ENCODE assay signal across 14 cellular contexts in genomic region chr12:50545783-50546182, GRCh38. TPM values are rescaled to one million over a fixed set of nuclear protein-coding genes. Genes with fewer than 3 reads are reported as not detected.
DNase-seq lines count a peak whose midpoint lies in the region; ATAC-seq and TF ChIP-seq lines count a peak whose summit lies in the region.
"Had no signal": no experiment of that assay in that cellular context is flagged by ENCODE, and none has a peak within 500 bp of the region (broad histone marks: within the 10 kb centered on the region; RNA-seq: fewer than 3 reads in every experiment).

No MANE protein-coding gene starts in this region.

- no peaks in the 10 kb centered on the region for H3K27me3 ChIP-seq in mammary epithelial cell (ENCODE audit: insufficient read depth, low read length)
- no peaks in the 10 kb centered on the region for H3K27me3 ChIP-seq in liver (ENCODE audit: control insufficient read depth in 4 of 4, insufficient read depth in 4 of 4, low read length in 3 of 4)
- H3K27me3 ChIP-seq: dorsolateral prefrontal cortex, tibial artery had no signal

- H3K36me3 ChIP-seq in mammary epithelial cell (ENCODE audit: insufficient read depth, low read length) (no peaks in the 10 kb centered on the region), liver (ENCODE audit: control insufficient read depth in 4 of 4, insufficient read depth in 3 of 4, low read depth in 1 of 4, low read length in 3 of 4) (no peaks in the 10 kb centered on the region)
- H3K36me3 ChIP-seq: left ventricle myocardium inferior, prostate gland, tibial artery had no signal

- H3K9me3 ChIP-seq in mammary epithelial cell (replicated peaks; ENCODE audit: insufficient read depth, low read length) (no peaks in the 10 kb centered on the region), liver (ENCODE audit: control insufficient read depth in 4 of 4, low read length in 3 of 4) (no peaks in the 10 kb centered on the region)
- H3K9me3 ChIP-seq: left ventricle myocardium inferior, prostate gland, tibial artery had no signal

- in situ Hi-C loops in mammary epithelial cell (cut with MboI; ENCODE audit: low sequenced_read_pairs in 2 of 2), result no loop called here

- H3K4me1 ChIP-seq in mammary epithelial cell (ENCODE audit: insufficient read depth, low read length) (peaks cover 26% of the 10 kb centered on the region), liver (ENCODE audit: control insufficient read depth in 4 of 4, insufficient read depth in 4 of 4, low read length in 3 of 4) (peaks cover 14 to 33% (median 30%) of the 10 kb centered on the region in 4 donors)

- dilution Hi-C loops in mammary epithelial cell (cut with HindIII; ENCODE audit: low sequenced_read_pairs), result no loop called here

- H3K4me1 Mint-ChIP-seq in MCF 10A (ENCODE audit: insufficient read depth, unreplicated experiment) (peaks cover 12% of the 10 kb centered on the region), WTC11 (peaks cover 21% of the 10 kb centered on the region), type B pancreatic cell (ENCODE audit: unreplicated experiment) (peaks cover 25% of the 10 kb centered on the region)

- intact Hi-C loops in MCF 10A (cut with micrococcal nuclease) (no loop called here), mammary epithelial cell (cut with micrococcal nuclease) (no loop called here)

- no peak overlapping the region for H2AFZ ChIP-seq in mammary epithelial cell (ENCODE audit: low read depth, low read length)

- POLR2A ChIA-PET in MCF 10A (lab: Yijun Ruan, JAX), result interaction anchor here (1.7 to 9.3 kb wide), 2 partner anchors 18 to 38 kb away, joined by 6 to 95 read pairs; partner anchors contain the start of gene DIP2B
- POLR2A ChIA-PET in WTC11 (lab: Charles Lee), result no interaction called here

- CTCF ChIA-PET in MCF 10A (lab: Yijun Ruan, JAX) (interaction anchor here (1.0 kb wide), 1 partner anchor 28 kb away, joined by 6 read pairs; no protein-coding TSS in a partner anchor), mammary epithelial cell (lab: Charles Lee; ENCODE audit: low non-redundant PET) (no interaction called here), WTC11 (lab: Charles Lee) (interaction anchor here (0.6 kb wide), 1 partner anchor 397 kb away, joined by 5 read pairs; no protein-coding TSS in a partner anchor)

- H3K27ac ChIP-seq in mammary epithelial cell (ENCODE audit: insufficient read depth, low read depth, low read length), result no peak overlapping the region
- H3K27ac ChIP-seq in liver (ENCODE audit: low read depth in 1 of 2, low read length in 2 of 2), result peak overlapping the region; percentile 46 to 78
- H3K27ac ChIP-seq: left ventricle myocardium inferior, prostate gland, tibial artery had no signal

- no peak for TF ChIP-seq RAD21 in liver (IDR thresholded peaks at IDR 0.05)

- no peak for DNase-seq in MCF 10A (ENCODE audit: unreplicated experiment)
- no peak for DNase-seq in mammary epithelial cell
- DNase-seq in WTC11 (ENCODE audit: low spot score), result no peak
- DNase-seq in type B pancreatic cell (ENCODE audit: extremely low spot score, unreplicated experiment), result no peak
- no peak for DNase-seq in central memory CD4-positive, alpha-beta T cell
- DNase-seq in NCI-H128 (lab: John Stamatoyannopoulos, UW; ENCODE audit: unreplicated experiment), result no peak
- DNase-seq: activated CD4-positive, alpha-beta T cell treated with anti-CD3 and anti-CD28 coated beads for 48 hours; activated naive CD4-positive, alpha-beta T cell treated with anti-CD3 and anti-CD28 coated beads, Interleukin-2, amount 10 ng/mL, durations not matched to agents 7 days and 5 days; dorsolateral prefrontal cortex; left ventricle myocardium inferior; tibial artery had no signal

- BruUV-seq in MCF 10A (replicated peaks; lab: Mats Ljungman, UMichigan) (no TSS peak), mammary epithelial cell (replicated peaks; lab: Mats Ljungman, UMichigan) (no TSS peak)

- H3K27me3 Mint-ChIP-seq in MCF 10A (ENCODE audit: insufficient read depth, unreplicated experiment) (no peaks in the 10 kb centered on the region), WTC11 (ENCODE audit: low read depth) (no peaks in the 10 kb centered on the region), type B pancreatic cell (no peaks in the 10 kb centered on the region)
- H3K27me3 Mint-ChIP-seq: activated naive CD4-positive, alpha-beta T cell treated with anti-CD3 and anti-CD28 coated beads, Interleukin-2, amount 10 ng/mL, durations not matched to agents 7 days and 5 days had no signal

- H3K9ac ChIP-seq in mammary epithelial cell (ENCODE audit: insufficient read depth, low read length), result no peak overlapping the region
- H3K9ac ChIP-seq in liver (ENCODE audit: low read depth in 1 of 2, low read length in 2 of 2), result no peak overlapping the region

- H3K4me2 ChIP-seq in mammary epithelial cell (ENCODE audit: insufficient read depth, low read depth, low read length), result no peak overlapping the region

- H3K9me3 Mint-ChIP-seq in MCF 10A (ENCODE audit: unreplicated experiment), result no peaks in the 10 kb centered on the region
- H3K9me3 Mint-ChIP-seq in WTC11, result no peaks in the 10 kb centered on the region
- no peaks in the 10 kb centered on the region for H3K9me3 Mint-ChIP-seq in type B pancreatic cell
- H3K9me3 Mint-ChIP-seq: activated naive CD4-positive, alpha-beta T cell treated with anti-CD3 and anti-CD28 coated beads, Interleukin-2, amount 10 ng/mL, durations not matched to agents 7 days and 5 days had no signal

- ATAC-seq in WTC11, result no peak
- ATAC-seq in GM19023 (IDR thresholded peaks at IDR 0.05; ENCODE audit: unreplicated experiment), result no peak

- H3K4me3 Mint-ChIP-seq in MCF 10A (ENCODE audit: unreplicated experiment) (no peak overlapping the region), WTC11 (no peak overlapping the region), type B pancreatic cell (no peak overlapping the region)
- H3K4me3 Mint-ChIP-seq: activated naive CD4-positive, alpha-beta T cell treated with anti-CD3 and anti-CD28 coated beads, Interleukin-2, amount 10 ng/mL, durations not matched to agents 7 days and 5 days had no signal

- H3K4me3 ChIP-seq in mammary epithelial cell (replicated peaks in 1 of 3; ENCODE audit: insufficient read depth in 1 of 3, low read depth in 2 of 3, low read length in 3 of 3) (no peak overlapping the region), liver (ENCODE audit: low read depth in 1 of 3, low read length in 3 of 3) (no peak overlapping the region)
- H3K4me3 ChIP-seq: dorsolateral prefrontal cortex, left ventricle myocardium inferior, prostate gland, tibial artery had no signal

- WGBS in mammary epithelial cell (ENCODE audit: low coverage, missing lambda C conversion rate), result 71% methylated on average over 4 of the region's 5 CpGs
- whole genome bisulfite sequencing in liver, result 22% methylated on average over 5 of the region's 5 CpGs

- H3K79me2 ChIP-seq in mammary epithelial cell (ENCODE audit: insufficient read depth, low read length), result peaks cover 86% of the 10 kb centered on the region

- H3K27ac Mint-ChIP-seq in MCF 10A (ENCODE audit: low read depth, unreplicated experiment) (peak overlapping the region; percentile 18), WTC11 (peak overlapping the region; percentile 51), type B pancreatic cell (peak overlapping the region; percentile 61)
- H3K27ac Mint-ChIP-seq: activated naive CD4-positive, alpha-beta T cell treated with anti-CD3 and anti-CD28 coated beads, Interleukin-2, amount 10 ng/mL, durations not matched to agents 7 days and 5 days had no signal

- TF ChIP-seq CTCF in MCF 10A (IDR thresholded peaks at IDR 0.05; ENCODE audit: unreplicated experiment) (no peak), mammary epithelial cell (conservative IDR thresholded peaks at IDR 0.05 in 1 of 2, IDR thresholded peaks at IDR 0.05 in 1 of 2; ENCODE audit: extremely low read depth in 1 of 2, insufficient read depth in 1 of 2, low read depth in 1 of 2, low read length in 2 of 2) (no peak), WTC11 (IDR thresholded peaks at IDR 0.05) (no peak), liver (IDR thresholded peaks at IDR 0.05; ENCODE audit: low read depth, low read length, missing input control) (no peak), type B pancreatic cell (conservative IDR thresholded peaks at IDR 0.05) (no peak)

- no peaks in the 10 kb centered on the region for H4K20me1 ChIP-seq in mammary epithelial cell (ENCODE audit: insufficient read depth, low read length)

- H3K36me3 Mint-ChIP-seq in MCF 10A (ENCODE audit: insufficient read depth, unreplicated experiment), result no peaks in the 10 kb centered on the region
- H3K36me3 Mint-ChIP-seq in WTC11, result no peaks in the 10 kb centered on the region
- peaks cover 5% of the 10 kb centered on the region for H3K36me3 Mint-ChIP-seq in type B pancreatic cell

TF ChIP-seq in WTC11, 78 proteins besides CTCF, POLR2A, EP300 and RAD21 (continues in another document):
- no peak for TF ChIP-seq ZNF263 (CRISPR knock-in tag; IDR thresholded peaks at IDR 0.05; ENCODE audit: low read depth)
- TF ChIP-seq USF1 (CRISPR knock-in tag; IDR thresholded peaks at IDR 0.05), result no peak
- TF ChIP-seq ZNF416 (CRISPR knock-in tag; IDR thresholded peaks at IDR 0.05), result no peak

TF ChIP-seq in liver, 16 proteins besides CTCF, POLR2A, EP300 and RAD21 (continues in another document):
- no peak for TF ChIP-seq JUND (IDR thresholded peaks at IDR 0.05)
- peak in 1 of 2 donors; percentile 23 for TF ChIP-seq HNF4A (conservative IDR thresholded peaks at IDR 0.05)
- TF ChIP-seq RXRA (IDR thresholded peaks at IDR 0.05), result peak; percentile 30 to 67
- TF ChIP-seq FOXA1 (IDR thresholded peaks at IDR 0.05), result no peak
- no peak for TF ChIP-seq ZBTB33 (IDR thresholded peaks at IDR 0.05)
- no peak for TF ChIP-seq EGR1 (IDR thresholded peaks at IDR 0.05; ENCODE audit: low read depth in 2 of 2)
- TF ChIP-seq NR2F2 (IDR thresholded peaks at IDR 0.05), result no peak

RNA-seq across cellular contexts. Expression of gene DIP2B, which starts 41.0 kb away (rescaled TPM):
- 18.8 and 19.0 TPM in 2 replicates for total RNA-seq in MCF 10A (2022)
- 10 to 100 TPM; 34.8 to 98.0 TPM for total RNA-seq in mammary epithelial cell
- 17.1 TPM for polyA plus RNA-seq in mammary epithelial cell
- 82.0 TPM for polyA minus RNA-seq in mammary epithelial cell
- total RNA-seq in WTC11 (2021), result 20.6 to 26.1 TPM (median 22.0 TPM) in 3 replicates
- total RNA-seq in liver, result 10 to 100 TPM; 19.0 to 30.7 TPM
- polyA plus RNA-seq in liver, result 1 to 10 TPM; 4.8 to 8.5 TPM
- 27.2 and 28.6 TPM in 2 replicates for total RNA-seq in type B pancreatic cell (ENCODE audit: low replicate concordance)
